17 cellular contexts compared by ENCODE assay signal in the genomic region with DNA sequence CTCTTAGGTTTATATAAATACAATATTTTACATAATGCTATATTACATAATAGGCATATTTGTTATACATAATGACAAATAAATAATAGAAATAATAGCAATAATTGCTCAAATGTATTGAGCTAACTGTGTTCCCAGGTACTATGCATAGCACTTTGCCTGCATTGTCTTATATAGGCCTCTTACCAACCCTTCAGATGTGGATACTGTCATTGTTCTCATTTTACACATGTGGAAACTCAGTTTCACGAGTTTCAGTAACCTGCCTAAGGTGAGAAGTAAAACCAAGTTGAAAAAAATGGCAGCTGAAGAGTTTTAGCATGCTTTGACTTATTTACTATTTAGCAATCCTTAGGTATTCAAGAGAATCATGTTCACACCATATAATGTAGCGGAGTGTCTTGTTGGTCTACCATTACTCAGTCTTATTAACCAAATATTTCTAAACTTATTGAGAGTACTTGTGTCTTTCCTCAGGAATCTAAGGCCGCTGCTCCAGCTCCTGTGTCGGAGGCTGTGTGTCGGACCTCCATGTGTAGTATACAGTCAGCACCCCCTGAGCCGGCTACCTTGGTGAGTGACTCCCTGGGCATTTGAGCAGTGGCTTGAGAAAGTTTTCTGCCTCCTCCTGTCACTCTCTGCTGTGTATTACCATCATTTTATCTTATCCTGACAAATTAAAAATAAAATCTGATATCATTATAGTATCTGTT.
"Had no signal": no experiment of that assay in that cellular context is flagged by ENCODE, and none has a peak within 500 bp of the region (broad histone marks: within the 10 kb centered on the region; RNA-seq: fewer than 3 reads in every experiment).

No MANE protein-coding gene starts in this region.

- H3K27ac Mint-ChIP-seq: progenitor cell of endocrine pancreas had no signal

- H3K27me3 ChIP-seq: colonic mucosa, esophagus squamous epithelium, pancreas, testis, tibial nerve had no signal

- H3K27ac ChIP-seq: colonic mucosa, esophagus squamous epithelium, pancreas, testis, tibial nerve had no signal

- H3K9me3 Mint-ChIP-seq: immature natural killer cell; naive thymus-derived CD4-positive, alpha-beta T cell; neural crest cell; stimulated activated naive CD8-positive, alpha-beta T cell treated with anti-CD3 and anti-CD28 coated beads, Interleukin-15, Interleukin-2, amounts not matched to agents 100 ng/mL and 50 ng/mL, for 24 hours had no signal

- DNase-seq: colonic mucosa; dermis blood vessel endothelial cell; esophagus squamous epithelium; foreskin fibroblast; immature natural killer cell; naive thymus-derived CD4-positive, alpha-beta T cell; occipital lobe; pancreas; right cardiac atrium; small intestine; stimulated activated CD4-positive, alpha-beta T cell treated with anti-CD3 and anti-CD28 coated beads, Interleukin-12 subunit alpha, Interleukin-12 subunit beta, amount 100 ng/mL, for 4 hours; stimulated activated CD4-positive, alpha-beta T cell treated with anti-CD3 and anti-CD28 coated beads, Interleukin-2, amount 100 ng/mL, for 48 hours; testis had no signal

- H3K4me1 Mint-ChIP-seq: immature natural killer cell had no signal

- ATAC-seq: naive thymus-derived CD4-positive, alpha-beta T cell; pancreas; right cardiac atrium had no signal

- H3K4me3 Mint-ChIP-seq: immature natural killer cell; naive thymus-derived CD4-positive, alpha-beta T cell; neural crest cell; stimulated activated naive CD8-positive, alpha-beta T cell treated with anti-CD3 and anti-CD28 coated beads, Interleukin-15, Interleukin-2, amounts not matched to agents 100 ng/mL and 50 ng/mL, for 24 hours had no signal

- H3K4me3 ChIP-seq: colonic mucosa, esophagus squamous epithelium, pancreas, testis, tibial nerve had no signal

- H3K4me1 ChIP-seq: colonic mucosa, pancreas had no signal

- H3K9me3 ChIP-seq: colonic mucosa, esophagus squamous epithelium, pancreas, testis, tibial nerve had no signal
